In the genomic region with DNA sequence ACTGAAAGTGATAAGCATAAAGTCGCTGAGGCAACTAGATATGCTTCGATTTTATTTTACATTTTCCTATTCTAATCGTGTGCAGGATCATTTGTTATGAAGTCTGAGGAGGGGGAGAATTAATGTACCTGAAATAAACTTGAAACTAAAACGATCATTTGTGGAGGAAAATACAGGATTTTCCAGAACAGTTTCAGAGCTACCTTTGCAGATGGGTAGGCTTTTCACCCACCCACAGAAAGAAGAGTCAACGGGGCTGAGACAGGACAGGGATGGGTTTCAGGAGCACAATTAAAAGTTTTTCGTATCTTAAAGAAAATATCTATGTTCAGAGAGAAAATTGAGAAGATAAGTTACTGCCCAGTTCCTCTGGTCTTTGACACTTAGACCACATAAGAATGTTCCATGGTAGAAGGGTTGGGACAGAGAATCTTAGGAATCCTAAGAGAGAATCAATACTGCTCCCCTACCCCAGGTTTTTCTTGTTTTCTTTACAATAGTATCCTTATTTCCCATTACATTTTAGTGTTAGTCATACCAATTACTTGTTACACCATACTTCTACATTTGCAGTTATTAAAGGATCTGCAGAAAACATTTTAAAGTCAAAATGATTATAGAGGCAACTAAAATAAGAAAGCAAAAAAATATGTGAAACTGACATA, we compare ENCODE assay signal across 14 cellular contexts.
A peak's percentile ranks its signal among the peaks of the same experiment; 100 is the strongest.
DNase-seq lines count a peak whose midpoint lies in the region; ATAC-seq and TF ChIP-seq lines count a peak whose summit lies in the region.
"Had no signal": no experiment of that assay in that cellular context is flagged by ENCODE, and none has a peak within 500 bp of the region (broad histone marks: within the 10 kb centered on the region; RNA-seq: fewer than 3 reads in every experiment).

No MANE protein-coding gene starts in this region.

- TF ChIP-seq CTCF in breast epithelium (IDR thresholded peaks at IDR 0.05) = no peak
- TF ChIP-seq CTCF in hepatocyte (IDR thresholded peaks at IDR 0.05; ENCODE audit: poor library complexity) = no peak
- no peak for TF ChIP-seq CTCF in stomach (IDR thresholded peaks at IDR 0.05)

- TF ChIP-seq POLR2A in breast epithelium (IDR thresholded peaks at IDR 0.05) (no peak), stomach (IDR thresholded peaks at IDR 0.05) (no peak)

- H3K27ac ChIP-seq in GM23248 = no peak overlapping the region
- H3K27ac ChIP-seq in breast epithelium = peak overlapping the region; percentile 73 to 78
- peak overlapping the region; percentile 74 for H3K27ac ChIP-seq in hepatocyte
- H3K27ac ChIP-seq in stomach = peak overlapping the region; percentile 74 to 90 (median 83)
- H3K27ac ChIP-seq: BLaER1 had no signal

- H3K9me3 ChIP-seq in GM23248 (ENCODE audit: low read depth) = no peaks in the 10 kb centered on the region
- H3K9me3 ChIP-seq in breast epithelium = no peaks in the 10 kb centered on the region
- no peaks in the 10 kb centered on the region for H3K9me3 ChIP-seq in hepatocyte (ENCODE audit: low read depth)
- H3K9me3 ChIP-seq in stomach = no peaks in the 10 kb centered on the region

- H3K79me2 ChIP-seq in GM23248 (ENCODE audit: insufficient read depth) (no peaks in the 10 kb centered on the region), hepatocyte (no peaks in the 10 kb centered on the region)

- TF ChIP-seq EP300 in stomach (IDR thresholded peaks at IDR 0.05) = no peak

- no peak for DNase-seq in GM23248
- DNase-seq in breast epithelium (ENCODE audit: low spot score in 2 of 2) = no peak
- no peak for DNase-seq in hepatocyte (ENCODE audit: low spot score)
- DNase-seq in stomach = no peak
- no peak for DNase-seq in NCI-H1048 (lab: John Stamatoyannopoulos, UW)
- no peak for DNase-seq in NCI-H1092 treated with DMSO at 0.1 percent for 48 hours (lab: John Stamatoyannopoulos, UW)
- DNase-seq: activated CD4-positive, alpha-beta T cell treated with anti-CD3 and anti-CD28 coated beads for 36 hours; cerebellar nuclear complex; KBM-7; T-helper 17 cell had no signal

- H3K36me3 ChIP-seq in GM23248 (ENCODE audit: low read depth) (no peaks in the 10 kb centered on the region), breast epithelium (no peaks in the 10 kb centered on the region), hepatocyte (replicated peaks; ENCODE audit: insufficient read depth, low read depth) (no peaks in the 10 kb centered on the region), stomach (no peaks in the 10 kb centered on the region)
- H3K36me3 ChIP-seq: BLaER1 had no signal

- H4K20me1 ChIP-seq in GM23248 (ENCODE audit: insufficient read depth) (no peaks in the 10 kb centered on the region), hepatocyte (ENCODE audit: insufficient read depth, poor library complexity, severe bottlenecking) (no peaks in the 10 kb centered on the region)
- H4K20me1 ChIP-seq: BLaER1 had no signal

- H2AFZ ChIP-seq in GM23248 = peak overlapping the region; percentile 66
- H2AFZ ChIP-seq in hepatocyte = no peak overlapping the region

- H3K4me3 ChIP-seq in GM23248 = peak overlapping the region; percentile 46
- peak overlapping the region in 2 of 3 donors; percentile 48 to 63 for H3K4me3 ChIP-seq in breast epithelium
- no peak overlapping the region for H3K4me3 ChIP-seq in hepatocyte
- H3K4me3 ChIP-seq in stomach = peak overlapping the region; percentile 41 to 48 (median 44)
- H3K4me3 ChIP-seq: BLaER1 had no signal

- no peak overlapping the region for H3K9ac ChIP-seq in GM23248
- H3K9ac ChIP-seq: BLaER1 had no signal

- intact Hi-C loops in breast epithelium (cut with DNase I; ENCODE audit: low total_unique reads) (no loop called here), stomach (cut with DNase I; ENCODE audit: low total_unique reads) (no loop called here)

- no peaks in the 10 kb centered on the region for H3K9me2 ChIP-seq in GM23248 (ENCODE audit: insufficient read depth)
- no peaks in the 10 kb centered on the region for H3K9me2 ChIP-seq in hepatocyte (replicated peaks; ENCODE audit: insufficient read depth)

- H3K4me2 ChIP-seq in GM23248 (ENCODE audit: unreplicated experiment) = peak overlapping the region; percentile 59
- H3K4me2 ChIP-seq in hepatocyte = peak overlapping the region; percentile 62
- H3K4me2 ChIP-seq: BLaER1 had no signal

- no peaks in the 10 kb centered on the region for H3F3A ChIP-seq in GM23248 (ENCODE audit: insufficient read depth)

- in situ Hi-C loops in GM23248 (cut with MboI) = no loop called here

- 6 to 8% methylated on average over 6 of the region's 6 CpGs for WGBS in GM23248 (ENCODE audit: low coverage in 1 of 2, low lambda C conversion rate in 2 of 2, missing lambda C conversion rate in 2 of 2), 2 experiments
- WGBS in hepatocyte (ENCODE audit: low lambda C conversion rate, missing lambda C conversion rate) = 84% methylated on average over 6 of the region's 6 CpGs
- WGBS in stomach, 5 donors = 24 to 46% (median 41%) methylated on average over 6 of the region's 6 CpGs

- ATAC-seq in HG02870 (IDR thresholded peaks at IDR 0.05; ENCODE audit: unreplicated experiment) (no peak), GM19463 (IDR thresholded peaks at IDR 0.05; ENCODE audit: unreplicated experiment) (no peak)
- ATAC-seq: activated CD4-positive, alpha-beta T cell treated with anti-CD3 and anti-CD28 coated beads for 36 hours; HCT116; T-helper 17 cell had no signal

- peaks cover 13% of the 10 kb centered on the region for H3K27me3 ChIP-seq in GM23248 (replicated peaks; ENCODE audit: insufficient read depth)
- no peaks in the 10 kb centered on the region for H3K27me3 ChIP-seq in breast epithelium
- H3K27me3 ChIP-seq in hepatocyte = no peaks in the 10 kb centered on the region
- H3K27me3 ChIP-seq in stomach = no peaks in the 10 kb centered on the region
- H3K27me3 ChIP-seq: BLaER1 had no signal

- H3K4me1 ChIP-seq in GM23248 (ENCODE audit: insufficient read depth) (no peaks in the 10 kb centered on the region), breast epithelium (no peaks in the 10 kb centered on the region), hepatocyte (ENCODE audit: insufficient read depth) (peaks cover 3% of the 10 kb centered on the region), stomach (peaks cover 0 to 41% (median 10%) of the 10 kb centered on the region in 4 donors)
- H3K4me1 ChIP-seq: BLaER1 had no signal
